In genomic region chr20:3039426-3039825, GRCh38 we compare ENCODE assay signal across 1 cellular context.
TF ChIP-seq lines count a peak whose summit lies in the region.

No MANE protein-coding gene starts in this region.

TF ChIP-seq in GM23338, 12 proteins besides CTCF, POLR2A, EP300 and RAD21:
- TF ChIP-seq POLR2AphosphoS5 (IDR thresholded peaks at IDR 0.05; ENCODE audit: low read depth) (no peak), JUNB (IDR thresholded peaks at IDR 0.05; ENCODE audit: unreplicated experiment) (no peak), CREB1 (CRISPR knock-in tag; IDR thresholded peaks at IDR 0.05; ENCODE audit: low read depth) (no peak)
